8 cellular contexts compared by ENCODE assay signal in the genomic region with DNA sequence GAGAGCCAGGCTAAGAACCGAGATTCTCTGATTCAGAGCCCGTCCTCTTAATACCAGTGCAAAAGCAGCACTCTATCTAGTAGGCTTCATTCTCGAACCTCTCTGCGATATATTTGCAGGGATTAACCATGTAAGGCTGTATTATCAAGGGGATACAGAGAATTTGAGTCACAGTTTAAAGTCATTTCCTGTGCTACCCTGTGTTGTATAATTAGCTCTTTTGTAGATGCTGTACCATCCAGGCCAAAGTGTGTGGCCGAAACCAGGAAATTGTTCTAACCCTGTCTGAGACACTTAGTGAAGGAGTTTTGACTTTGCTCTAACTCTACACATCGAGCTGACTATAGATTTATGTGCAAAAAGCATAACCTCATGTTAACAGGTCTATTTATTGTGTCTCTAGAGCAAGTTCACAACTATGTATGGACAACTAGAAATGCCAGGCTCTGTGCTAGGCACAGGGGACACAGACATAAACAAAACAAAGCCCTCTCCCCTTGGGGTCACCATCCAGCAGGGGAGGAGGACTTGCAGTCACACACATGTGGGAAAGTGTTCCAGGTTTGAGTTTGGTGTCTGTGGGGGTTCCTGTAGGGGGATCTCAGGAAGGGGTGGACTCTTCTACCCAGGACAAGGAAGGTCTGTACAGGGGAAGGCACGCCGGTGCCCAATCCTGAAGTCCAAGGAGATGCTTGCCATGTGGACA.
DNase-seq lines count a peak whose midpoint lies in the region; ATAC-seq and TF ChIP-seq lines count a peak whose summit lies in the region.

No MANE protein-coding gene starts in this region.

- DNase-seq in HFFc6 (no peak), PC-3 (peak; percentile 25), DMS 273 treated with DMSO at 0.1 percent for 48 hours (lab: John Stamatoyannopoulos, UW) (no peak), NCI-H510A treated with DMSO at 0.1 percent for 48 hours (lab: John Stamatoyannopoulos, UW) (no peak), NCI-H226 (no peak)
- peak; percentile 23 to 27 for DNase-seq in stimulated activated CD4-positive, alpha-beta T cell treated with anti-CD3 and anti-CD28 coated beads, Interleukin-4, amount 100 ng/mL, for 4 hours

- TF ChIP-seq CTCF in HFFc6 (IDR thresholded peaks at IDR 0.05) (no peak), PC-3 (conservative IDR thresholded peaks at IDR 0.05; ENCODE audit: low read depth, low read length) (no peak)

- peaks cover 23% of the 10 kb centered on the region for H3K36me3 Mint-ChIP-seq in HFFc6 (ENCODE audit: low read depth)

- intact Hi-C loops in PC-3 (cut with micrococcal nuclease) = loop anchor here (2.0 kb wide), 3 partner anchors 19 to 55 kb away; no protein-coding TSS in a partner anchor

- 0 out of 2 replicates have a peak overlapping the region, but pooled peaks have one; percentile 8 for H3K4me2 ChIP-seq in PC-3 (ENCODE audit: low read length)

- H3K36me3 ChIP-seq in PC-3 (ENCODE audit: low read depth, low read length) (no peaks in the 10 kb centered on the region), esophagus (ENCODE audit: control insufficient read depth in 2 of 2, insufficient read depth in 2 of 2, low read length in 1 of 2) (no peaks in the 10 kb centered on the region)

- CTCF ChIA-PET in PC-3 (lab: Charles Lee) = interaction anchor here (0.6 kb wide), 1 partner anchor 51 kb away, joined by 3 read pairs; no protein-coding TSS in a partner anchor

- POLR2A ChIA-PET in PC-3 (lab: Charles Lee; ENCODE audit: unreplicated experiment) = no interaction called here

- ATAC-seq in GM18498 (IDR thresholded peaks at IDR 0.05; ENCODE audit: unreplicated experiment) = peak; percentile 69
- no peak; the same call in 1 of the 2 replicates for ATAC-seq in PC-3

- no peaks in the 10 kb centered on the region for H4K20me1 ChIP-seq in PC-3 (ENCODE audit: low read length)

- H3F3A ChIP-seq in PC-3 (ENCODE audit: low read length, unreplicated experiment) = no peaks in the 10 kb centered on the region

- no peaks in the 10 kb centered on the region; the same call in 1 of the 2 replicates for H3K27me3 Mint-ChIP-seq in HFFc6 (ENCODE audit: insufficient read depth)

- no peaks in the 10 kb centered on the region for H3K27me3 ChIP-seq in PC-3 (ENCODE audit: low read length)
- no peaks in the 10 kb centered on the region for H3K27me3 ChIP-seq in esophagus (ENCODE audit: control insufficient read depth in 1 of 2, insufficient read depth in 2 of 2, low read length in 2 of 2)

- peaks cover 60% of the 10 kb centered on the region for H3K4me1 ChIP-seq in PC-3 (ENCODE audit: insufficient read depth, low read length)
- peaks cover 5 to 22% of the 10 kb centered on the region in 2 donors for H3K4me1 ChIP-seq in esophagus (ENCODE audit: control insufficient read depth in 2 of 2, insufficient read depth in 2 of 2, low read length in 1 of 2)

- H3K4me3 ChIP-seq in PC-3 (ENCODE audit: low read length) = no peak overlapping the region
- H3K4me3 ChIP-seq in esophagus (ENCODE audit: low read depth in 1 of 2, low read length in 2 of 2) = no peak overlapping the region

- BruUV-seq in PC-3 (replicated peaks; lab: Mats Ljungman, UMichigan) = no TSS peak

- WGBS in esophagus, 2 donors = 52 to 67% methylated on average over 8 of the region's 8 CpGs

- H3K9me3 ChIP-seq in PC-3 (ENCODE audit: low read length) = no peaks in the 10 kb centered on the region
- no peaks in the 10 kb centered on the region for H3K9me3 ChIP-seq in esophagus (ENCODE audit: control insufficient read depth in 2 of 2, insufficient read depth in 1 of 2, low read depth in 1 of 2, low read length in 1 of 2)

- H3K9ac ChIP-seq in PC-3 (ENCODE audit: low read length) = no peak overlapping the region

- H3K9me2 ChIP-seq in PC-3 (replicated peaks; ENCODE audit: low read length) = no peaks in the 10 kb centered on the region

- no peaks in the 10 kb centered on the region for H3K9me3 Mint-ChIP-seq in HFFc6

- peak overlapping the region; percentile 64 for H3K27ac Mint-ChIP-seq in HFFc6

- no peak overlapping the region for H2AFZ ChIP-seq in PC-3 (ENCODE audit: low read length)

- peaks cover 67% of the 10 kb centered on the region for H3K4me1 Mint-ChIP-seq in HFFc6 (ENCODE audit: low read depth)

- H3K27ac ChIP-seq in PC-3 (ENCODE audit: low read length) (peak overlapping the region; percentile 48; the same call in 1 of the 2 replicates), esophagus (ENCODE audit: low read depth in 2 of 2, low read length in 1 of 2) (peak overlapping the region; percentile 64 to 86)

- peaks cover 5% of the 10 kb centered on the region; the same call in 1 of the 2 replicates for H3K79me2 ChIP-seq in PC-3 (ENCODE audit: low read length)

- no peak overlapping the region for H3K4me3 Mint-ChIP-seq in HFFc6

Comparison
In these comparisons a context has a peak if more than half of its experiments do, and no peak if none do; other contexts are left out.
1. DNase-seq: peak in PC-3 (single experiment) and stimulated activated CD4-positive, alpha-beta T cell treated with anti-CD3 and anti-CD28 coated beads, Interleukin-4, amount 100 ng/mL, for 4 hours (2 of 2); none in HFFc6 (single experiment), DMS 273 treated with DMSO at 0.1 percent for 48 hours (single experiment), NCI-H510A treated with DMSO at 0.1 percent for 48 hours (single experiment) and NCI-H226 (single experiment).